17 cellular contexts compared by ENCODE assay signal in the genomic region with DNA sequence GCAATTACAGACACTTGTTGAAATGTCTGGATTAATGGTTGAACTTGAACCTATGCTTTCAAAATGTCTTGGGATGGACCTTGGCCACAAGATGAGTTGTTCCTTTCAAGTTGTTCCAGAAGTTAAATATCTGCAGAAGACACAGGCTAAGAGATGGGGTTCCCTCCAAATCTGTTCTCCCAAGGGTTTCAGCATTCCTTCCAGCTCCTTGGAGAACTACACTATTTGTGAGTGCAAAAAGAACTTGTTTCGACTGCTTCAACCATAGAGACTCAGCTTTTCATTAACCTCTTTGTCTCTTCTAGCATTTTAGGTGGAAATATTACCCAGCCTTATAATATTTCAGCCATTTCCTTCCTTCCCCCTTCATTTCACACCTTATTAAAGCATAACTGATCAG.
DNase-seq lines count a peak whose midpoint lies in the region; ATAC-seq and TF ChIP-seq lines count a peak whose summit lies in the region.
"Had no signal": no experiment of that assay in that cellular context is flagged by ENCODE, and none has a peak within 500 bp of the region (broad histone marks: within the 10 kb centered on the region; RNA-seq: fewer than 3 reads in every experiment).

No MANE protein-coding gene starts in this region.

- TF ChIP-seq CTCF in esophagus muscularis mucosa (IDR thresholded peaks at IDR 0.05) (no peak), hepatocyte (IDR thresholded peaks at IDR 0.05; ENCODE audit: poor library complexity) (no peak), uterus (IDR thresholded peaks at IDR 0.05) (no peak)

- no peaks in the 10 kb centered on the region for H3K79me2 ChIP-seq in hepatocyte

- H3K27me3 Mint-ChIP-seq in activated T-cell treated with anti-CD3 and anti-CD28 coated beads, Interleukin-2, amount 50 U/mL, for 4 hours (ENCODE audit: low read depth): peaks cover 4% of the 10 kb centered on the region

- intact Hi-C loops in esophagus muscularis mucosa (cut with DNase I): loop anchor here (10.0 kb wide), 1 partner anchor 200 kb away; no protein-coding TSS in a partner anchor
- intact Hi-C loops in sciatic nerve (cut with DNase I): no loop called here
- intact Hi-C loops in uterus (cut with DNase I; ENCODE audit: low total_unique reads): no loop called here

- H3K4me3 Mint-ChIP-seq in activated T-cell treated with anti-CD3 and anti-CD28 coated beads, Interleukin-2, amount 50 U/mL, for 4 hours: no peak overlapping the region

- H4K20me1 ChIP-seq in hepatocyte (ENCODE audit: insufficient read depth, poor library complexity, severe bottlenecking): no peaks in the 10 kb centered on the region
- H4K20me1 ChIP-seq: BLaER1 treated with 17β-estradiol and CSF1 and Interleukin-3, amounts not matched to agents 10 nM and 100 nM had no signal

- H3K36me3 ChIP-seq in esophagus muscularis mucosa (no peaks in the 10 kb centered on the region), hepatocyte (replicated peaks; ENCODE audit: insufficient read depth, low read depth) (no peaks in the 10 kb centered on the region), uterus (no peaks in the 10 kb centered on the region)
- H3K36me3 ChIP-seq: BLaER1 treated with 17β-estradiol and CSF1 and Interleukin-3, amounts not matched to agents 10 nM and 100 nM had no signal

- H3K4me3 ChIP-seq in esophagus muscularis mucosa: no peak overlapping the region
- no peak overlapping the region for H3K4me3 ChIP-seq in hepatocyte
- no peak overlapping the region for H3K4me3 ChIP-seq in uterus
- H3K4me3 ChIP-seq: BLaER1 treated with 17β-estradiol and CSF1 and Interleukin-3, amounts not matched to agents 10 nM and 100 nM had no signal

- H3K36me3 Mint-ChIP-seq in activated T-cell treated with anti-CD3 and anti-CD28 coated beads, Interleukin-2, amount 50 U/mL, for 4 hours (ENCODE audit: insufficient read depth): no peaks in the 10 kb centered on the region

- no peak overlapping the region for H3K4me2 ChIP-seq in hepatocyte
- H3K4me2 ChIP-seq: BLaER1 treated with 17β-estradiol and CSF1 and Interleukin-3, amounts not matched to agents 10 nM and 100 nM had no signal

- peaks cover 2% of the 10 kb centered on the region for H3K9me3 Mint-ChIP-seq in activated T-cell treated with anti-CD3 and anti-CD28 coated beads, Interleukin-2, amount 50 U/mL, for 4 hours

- DNase-seq in esophagus muscularis mucosa (ENCODE audit: extremely low spot score) (no peak), hepatocyte (ENCODE audit: low spot score) (no peak), sciatic nerve (ENCODE audit: low spot score) (no peak), uterus (no peak), activated gamma-delta T cell treated with Interleukin-2 at 50 U/mL for 16 hours (no peak), NCI-H1694 (lab: John Stamatoyannopoulos, UW) (no peak)
- DNase-seq in activated T-cell treated with anti-CD3 and anti-CD28 coated beads, Interleukin-2, amount 50 U/mL, for 4 hours: no peak
- DNase-seq: GOT3, KG1, MV-4-11, NCI-H187 treated with DMSO at 0.1 percent for 48 hours, NCI-H510A treated with DMSO at 0.1 percent for 48 hours, PC-3, RPMI8226, SIG-M5 had no signal

- TF ChIP-seq EP300 in esophagus muscularis mucosa (IDR thresholded peaks at IDR 0.05): no peak

- no peaks in the 10 kb centered on the region for H3K9me2 ChIP-seq in hepatocyte (replicated peaks; ENCODE audit: insufficient read depth)

- H3K4me1 ChIP-seq in esophagus muscularis mucosa (peaks cover 0 to 49% (median 48%) of the 10 kb centered on the region in 4 donors), hepatocyte (ENCODE audit: insufficient read depth) (no peaks in the 10 kb centered on the region), uterus (peaks cover 0 to 4% of the 10 kb centered on the region in 2 donors)
- H3K4me1 ChIP-seq: BLaER1 treated with 17β-estradiol and CSF1 and Interleukin-3, amounts not matched to agents 10 nM and 100 nM had no signal

- peak; percentile 76 for ATAC-seq in sciatic nerve
- ATAC-seq in activated T-cell treated with anti-CD3 and anti-CD28 coated beads, Interleukin-2, amount 50 U/mL, for 4 hours: no peak
- ATAC-seq: HCT116, PC-3 had no signal

- TF ChIP-seq POLR2A in esophagus muscularis mucosa (IDR thresholded peaks at IDR 0.05; ENCODE audit: low read depth) (no peak), uterus (IDR thresholded peaks at IDR 0.05) (no peak)

- WGBS in esophagus muscularis mucosa: 50% methylated on average over 1 of the region's 1 CpG
- WGBS in hepatocyte (ENCODE audit: low lambda C conversion rate, missing lambda C conversion rate): 86% methylated on average over 1 of the region's 1 CpG

- H3K27me3 ChIP-seq in esophagus muscularis mucosa (no peaks in the 10 kb centered on the region), hepatocyte (peaks cover 10% of the 10 kb centered on the region), uterus (no peaks in the 10 kb centered on the region)
- H3K27me3 ChIP-seq: BLaER1 treated with 17β-estradiol and CSF1 and Interleukin-3, amounts not matched to agents 10 nM and 100 nM had no signal

- no peaks in the 10 kb centered on the region for H3K9me3 ChIP-seq in esophagus muscularis mucosa
- H3K9me3 ChIP-seq in hepatocyte (ENCODE audit: low read depth): no peaks in the 10 kb centered on the region
- no peaks in the 10 kb centered on the region for H3K9me3 ChIP-seq in uterus

- H3K27ac ChIP-seq in esophagus muscularis mucosa (replicated peaks in 1 of 4) (peak overlapping the region; percentile 34 to 59 (median 58)), hepatocyte (peak overlapping the region; percentile 29), uterus (peak overlapping the region; percentile 12 to 20)
- H3K27ac ChIP-seq: BLaER1 treated with 17β-estradiol and CSF1 and Interleukin-3, amounts not matched to agents 10 nM and 100 nM had no signal

- H2AFZ ChIP-seq in hepatocyte: no peak overlapping the region

- H3K4me1 Mint-ChIP-seq in activated T-cell treated with anti-CD3 and anti-CD28 coated beads, Interleukin-2, amount 50 U/mL, for 4 hours (ENCODE audit: low read depth): no peaks in the 10 kb centered on the region
